11 cellular contexts compared by ENCODE assay signal in the genomic region with DNA sequence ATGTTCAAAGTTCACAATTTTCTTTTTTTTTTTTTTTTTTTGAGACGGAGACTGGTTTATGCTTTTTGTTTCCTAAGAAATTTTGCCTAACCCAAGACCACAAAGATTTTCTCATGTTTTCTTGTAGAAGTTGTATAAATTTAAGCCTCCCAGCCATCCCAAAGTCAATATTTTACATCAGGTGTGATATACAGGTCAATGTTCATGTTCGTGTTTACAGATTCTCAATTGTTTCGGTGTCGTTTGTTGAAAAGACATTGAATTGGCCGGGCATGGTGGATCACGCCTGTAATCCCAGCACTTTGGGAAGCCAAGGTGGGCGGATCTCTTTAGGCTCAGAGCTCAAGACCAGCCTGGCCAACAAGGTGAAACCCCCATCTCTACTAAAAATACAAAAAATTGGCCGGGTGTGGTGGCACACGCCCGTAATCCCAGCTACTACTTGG. TPM values are rescaled to one million over a fixed set of nuclear protein-coding genes. Genes with fewer than 3 reads are reported as not detected.
"Had no signal": no experiment of that assay in that cellular context is flagged by ENCODE, and none has a peak within 500 bp of the region (broad histone marks: within the 10 kb centered on the region; RNA-seq: fewer than 3 reads in every experiment).

No MANE protein-coding gene starts in this region.

- H3K4me3 ChIP-seq: lower lobe of right lung, uterus had no signal

- H3K27me3 ChIP-seq: uterus had no signal

- H3K36me3 ChIP-seq: uterus had no signal

- H3K27ac ChIP-seq: lower lobe of right lung, uterus had no signal

- DNase-seq: activated CD4-positive, alpha-beta T cell treated with anti-CD3 and anti-CD28 coated beads for 1 hour; activated CD4-positive, alpha-beta T cell treated with anti-CD3 and anti-CD28 coated beads, Interleukin-2, amount 50 U/mL, for 48 hours; activated naive CD4-positive, alpha-beta T cell treated with Interleukin-2 at 50 U/mL for 16 hours; immature natural killer cell; lower lobe of right lung; stimulated activated CD4-positive, alpha-beta T cell treated with anti-CD3 and anti-CD28 coated beads, Interleukin-12 subunit alpha, Interleukin-12 subunit beta, amount 100 ng/mL, for 4 hours; T-helper 9 cell; uterus had no signal

- ATAC-seq: esophagus mucosa; lower lobe of right lung; natural killer cell treated with Interleukin-12 subunit alpha and Interleukin-12 subunit beta and Interleukin-15 and Interleukin-18, amount 100 ng/mL, for 72 hours; sciatic nerve had no signal

- H3K9me3 ChIP-seq: lower lobe of right lung, uterus had no signal

- H3K4me1 ChIP-seq: uterus had no signal

RNA-seq across cellular contexts. Expression of a gene that starts 47.3 kb away (rescaled TPM):
- total RNA-seq: sciatic nerve had no signal
